Comparison of ENCODE assay signal across 8 cellular contexts in genomic region chr13:51785592-51786424, GRCh38. TPM values are rescaled to one million over a fixed set of nuclear protein-coding genes. Genes with fewer than 3 reads are reported as not detected.
A peak's percentile ranks its signal among the peaks of the same experiment; 100 is the strongest.
DNase-seq lines count a peak whose midpoint lies in the region; ATAC-seq, FAIRE-seq and TF ChIP-seq lines count a peak whose summit lies in the region.

No MANE protein-coding gene starts in this region.

- 26 to 44% (median 35%) methylated on average over 13 of the region's 13 CpGs for WGBS in small intestine, 3 donors

- CTCF ChIA-PET in HEK293T (lab: Yijun Ruan, JAX) = interaction anchor here (0.6 to 0.9 kb wide), 2 partner anchors 12 to 1320 kb away, joined by 3 read pairs; no protein-coding TSS in a partner anchor

- FAIRE-seq in small intestine (lab: Jason Lieb, UNC) = no peak

- H3K27me3 ChIP-seq in small intestine (ENCODE audit: control insufficient read depth in 2 of 2, insufficient read depth in 2 of 2, low read length in 2 of 2) = no peaks in the 10 kb centered on the region

- POLR2A ChIA-PET in HEK293T (lab: Yijun Ruan, JAX) = interaction anchor here (0.9 to 1.1 kb wide), 3 partner anchors 10 to 333 kb away, joined by 3 to 5 read pairs (median 3); partner anchors contain the start of gene INTS6

- ATAC-seq in GM21367 (IDR thresholded peaks at IDR 0.05; ENCODE audit: unreplicated experiment) = no peak

- no peak for TF ChIP-seq CTCF in foreskin fibroblast (IDR thresholded peaks at IDR 0.05; ENCODE audit: low read depth, low read length)

- H3K36me3 ChIP-seq in small intestine (ENCODE audit: control insufficient read depth in 2 of 2, insufficient read depth in 2 of 2, low read length in 2 of 2) = no peaks in the 10 kb centered on the region

- DNase-seq in HEK293T (ENCODE audit: extremely low spot score) = peak; percentile 67
- DNase-seq in NCI-H748 (lab: John Stamatoyannopoulos, UW; ENCODE audit: unreplicated experiment) = peak; percentile 95
- DNase-seq in foreskin fibroblast = peak; percentile 69 to 87
- peak; percentile 83 for DNase-seq in small intestine
- DNase-seq in T-helper 9 cell = no peak
- no peak for DNase-seq in hepatic stellate cell (ENCODE audit: low spot score)
- no peak for DNase-seq in stimulated activated CD4-positive, alpha-beta T cell treated with anti-CD3 and anti-CD28 coated beads, Interleukin-1b, Interleukin-23, amount 100 ng/mL, for 48 hours

- peak overlapping the region in 1 of 2 donors; percentile 32 for H3K27ac ChIP-seq in small intestine (ENCODE audit: low read depth in 1 of 2, low read length in 1 of 2)

- no peaks in the 10 kb centered on the region for H3K9me3 ChIP-seq in small intestine (ENCODE audit: control insufficient read depth, low read depth)

- peaks cover 0 to 12% of the 10 kb centered on the region in 2 donors for H3K4me1 ChIP-seq in small intestine (ENCODE audit: control insufficient read depth in 2 of 2, insufficient read depth in 1 of 2, low read depth in 1 of 2, low read length in 1 of 2)

- no peak overlapping the region for H3K4me3 ChIP-seq in foreskin fibroblast (ENCODE audit: low read depth in 1 of 2, low read length in 2 of 2)
- no peak overlapping the region for H3K4me3 ChIP-seq in small intestine (ENCODE audit: low read depth in 1 of 2, low read length in 2 of 2)

TF ChIP-seq in HEK293T, 16 proteins besides CTCF, POLR2A, EP300 and RAD21:
- TF ChIP-seq CTBP1 (IDR thresholded peaks at IDR 0.05; ENCODE audit: borderline replicate concordance) (0 out of 2 replicates have a peak, but pooled peaks have one; percentile 39), FOXA1 (IDR thresholded peaks at IDR 0.05) (no peak)

RNA-seq across cellular contexts. Expression of gene DHRS12, which starts 18.2 kb away (rescaled TPM):
- polyA plus RNA-seq in small intestine = 10 to 100 TPM in 2 of 3 donors, 1 to 10 TPM in 1; 9.3 to 26.4 (median 14.6) TPM

RNA-seq across cellular contexts. Expression of gene TMEM272, which starts 59.2 kb away (rescaled TPM):
- under 1 TPM in 2 of 3 donors, not detected in 1; 0.04 to 0.54 TPM for polyA plus RNA-seq in small intestine

Comparison
In these comparisons a context has a peak if more than half of its experiments do, and no peak if none do; other contexts are left out.
1. DNase-seq: peak in HEK293T (single experiment), NCI-H748 (single experiment), foreskin fibroblast (2 of 2) and small intestine (single experiment); none in T-helper 9 cell (single experiment), hepatic stellate cell (single experiment) and stimulated activated CD4-positive, alpha-beta T cell treated with anti-CD3 and anti-CD28 coated beads, Interleukin-1b, Interleukin-23, amount 100 ng/mL, for 48 hours (single experiment).